ENCODE assay signal across 21 cellular contexts in the genomic region with DNA sequence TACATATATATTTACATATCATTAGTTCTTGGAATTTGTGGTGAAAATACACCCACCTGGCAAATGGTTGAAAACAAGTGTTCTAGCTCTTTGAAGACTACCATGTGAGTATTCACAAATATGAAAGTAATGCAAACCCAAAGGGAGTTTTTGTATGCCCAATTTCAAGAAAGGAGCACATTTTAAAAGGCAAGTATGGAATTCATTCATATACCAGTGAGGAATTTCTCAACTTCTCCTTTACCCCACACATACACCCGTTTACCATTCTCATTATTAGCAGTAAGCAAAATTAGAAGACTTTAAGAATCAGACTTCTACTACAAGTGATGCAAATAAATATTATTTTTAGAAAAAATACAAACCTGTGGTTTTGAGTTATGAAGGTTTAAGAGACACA. TPM values are rescaled to one million over a fixed set of nuclear protein-coding genes. Genes with fewer than 3 reads are reported as not detected.
DNase-seq lines count a peak whose midpoint lies in the region; ATAC-seq and TF ChIP-seq lines count a peak whose summit lies in the region.
"Had no signal": no experiment of that assay in that cellular context is flagged by ENCODE, and none has a peak within 500 bp of the region (broad histone marks: within the 10 kb centered on the region; RNA-seq: fewer than 3 reads in every experiment).

No MANE protein-coding gene starts in this region.

- no peak overlapping the region for H3K27ac Mint-ChIP-seq in stimulated activated naive B cell treated with anti-CD40 and anti-IgM and Interleukin-4, amounts not matched to agents 10 μg/mL and 1 μg/mL and 100 μg/mL, for 72 hours
- H3K27ac Mint-ChIP-seq: activated CD8-positive, alpha-beta T cell treated with anti-CD3 and anti-CD28 coated beads for 36 hours; CD8-positive, alpha-beta T cell; nephron had no signal

- no peaks in the 10 kb centered on the region for H3K36me3 ChIP-seq in right atrium auricular region
- H3K36me3 ChIP-seq: prostate gland, vagina had no signal

- TF ChIP-seq CTCF in right atrium auricular region (IDR thresholded peaks at IDR 0.05) = no peak

- no peaks in the 10 kb centered on the region for H3K9me3 Mint-ChIP-seq in stimulated activated naive B cell treated with anti-CD40 and anti-IgM and Interleukin-4, amounts not matched to agents 10 μg/mL and 1 μg/mL and 100 μg/mL, for 72 hours
- H3K9me3 Mint-ChIP-seq: activated CD8-positive, alpha-beta T cell treated with anti-CD3 and anti-CD28 coated beads for 36 hours; CD8-positive, alpha-beta T cell; nephron had no signal

- peaks cover 29 to 37% of the 10 kb centered on the region in 2 donors for H3K36me3 Mint-ChIP-seq in stimulated activated naive B cell treated with anti-CD40 and anti-IgM and Interleukin-4, amounts not matched to agents 10 μg/mL and 1 μg/mL and 100 μg/mL, for 72 hours

- ATAC-seq in left ventricle myocardium superior (no peak), HG02678 (IDR thresholded peaks at IDR 0.05; ENCODE audit: unreplicated experiment) (peak; percentile 49)
- ATAC-seq in stimulated activated naive B cell treated with anti-CD40 and anti-IgM and Interleukin-4, amounts not matched to agents 10 μg/mL and 1 μg/mL and 100 μg/mL, for 72 hours (replicated peaks) = peak; percentile 81 to 84
- ATAC-seq: activated CD8-positive, alpha-beta T cell treated with anti-CD3 and anti-CD28 coated beads for 36 hours; CD8-positive, alpha-beta T cell; Panc1 had no signal

- no peaks in the 10 kb centered on the region for H3K9me3 ChIP-seq in right atrium auricular region
- H3K9me3 ChIP-seq: prostate gland, vagina had no signal

- H3K4me3 Mint-ChIP-seq in stimulated activated naive B cell treated with anti-CD40 and anti-IgM and Interleukin-4, amounts not matched to agents 10 μg/mL and 1 μg/mL and 100 μg/mL, for 72 hours = no peak overlapping the region
- H3K4me3 Mint-ChIP-seq: activated CD8-positive, alpha-beta T cell treated with anti-CD3 and anti-CD28 coated beads for 36 hours; CD8-positive, alpha-beta T cell; nephron had no signal

- intact Hi-C loops in left ventricle myocardium superior (cut with micrococcal nuclease) = no loop called here

- DNase-seq in right atrium auricular region (ENCODE audit: low spot score) (no peak), left ventricle myocardium superior (no peak), NAMALWA (ENCODE audit: low spot score) (peak; percentile 56), NCI-H2029 (lab: John Stamatoyannopoulos, UW) (no peak), iPS-NIHi11 (ENCODE audit: low spot score) (no peak), foreskin melanocyte (no peak)
- DNase-seq in stimulated activated naive B cell treated with anti-CD40 and anti-IgM and Interleukin-4, amounts not matched to agents 10 μg/mL and 1 μg/mL and 100 μg/mL, for 72 hours = no peak
- DNase-seq: activated CD8-positive, alpha-beta T cell treated with anti-CD3 and anti-CD28 coated beads for 36 hours; activated effector memory CD4-positive, alpha-beta T cell treated with anti-CD3 and anti-CD28 coated beads, Interleukin-2, amount 50 U/mL, for 16 hours; amniotic stem cell; CD8-positive, alpha-beta T cell; EL; Kasumi-1; mammary epithelial cell; NCI-H1930; NCI-H524 had no signal

- H3K27me3 Mint-ChIP-seq in stimulated activated naive B cell treated with anti-CD40 and anti-IgM and Interleukin-4, amounts not matched to agents 10 μg/mL and 1 μg/mL and 100 μg/mL, for 72 hours = no peaks in the 10 kb centered on the region
- H3K27me3 Mint-ChIP-seq: activated CD8-positive, alpha-beta T cell treated with anti-CD3 and anti-CD28 coated beads for 36 hours had no signal

- H3K4me3 ChIP-seq in right atrium auricular region = no peak overlapping the region
- H3K4me3 ChIP-seq: prostate gland, vagina had no signal

- H3K4me1 Mint-ChIP-seq in stimulated activated naive B cell treated with anti-CD40 and anti-IgM and Interleukin-4, amounts not matched to agents 10 μg/mL and 1 μg/mL and 100 μg/mL, for 72 hours = peaks cover 38 to 75% of the 10 kb centered on the region in 2 donors
- H3K4me1 Mint-ChIP-seq: nephron had no signal

- H3K27ac ChIP-seq in right atrium auricular region = peak overlapping the region; percentile 73 to 97
- H3K27ac ChIP-seq: prostate gland, vagina had no signal

- H3K4me1 ChIP-seq in right atrium auricular region = peaks cover 0 to 35% of the 10 kb centered on the region in 2 donors
- H3K4me1 ChIP-seq: prostate gland had no signal

- no peaks in the 10 kb centered on the region for H3K27me3 ChIP-seq in right atrium auricular region
- H3K27me3 ChIP-seq: vagina had no signal

RNA-seq across cellular contexts. Expression of a gene that starts 8.1 kb away (rescaled TPM):
- total RNA-seq in right atrium auricular region = 100 to 1,000 TPM; 148 to 174 TPM
- total RNA-seq in left ventricle myocardium superior = 147 TPM
